ENCODE assay signal across 9 cellular contexts in genomic region chr3:112640333-112640863, GRCh38. TPM values are rescaled to one million over a fixed set of nuclear protein-coding genes. Genes with fewer than 3 reads are reported as not detected.
DNase-seq lines count a peak whose midpoint lies in the region; ATAC-seq lines count a peak whose summit lies in the region.
"Had no signal": no experiment of that assay in that cellular context is flagged by ENCODE, and none has a peak within 500 bp of the region (broad histone marks: within the 10 kb centered on the region; RNA-seq: fewer than 3 reads in every experiment).

No MANE protein-coding gene starts in this region.

- H3K27ac ChIP-seq in ACC112 (ENCODE audit: low read depth, low read length) (peak overlapping the region; percentile 96), esophagus (ENCODE audit: low read depth in 2 of 2, low read length in 1 of 2) (peak overlapping the region; percentile 61 to 73), Karpas-422 (ENCODE audit: low read length) (no peak overlapping the region)

- peaks cover 66% of the 10 kb centered on the region for H3K79me2 ChIP-seq in ACC112 (ENCODE audit: control insufficient read depth, insufficient read depth, low read length, unreplicated experiment)
- no peaks in the 10 kb centered on the region for H3K79me2 ChIP-seq in Karpas-422 (ENCODE audit: low read length)

- no peaks in the 10 kb centered on the region for H4K20me1 ChIP-seq in Karpas-422 (ENCODE audit: insufficient read depth, low read depth, low read length)

- DNase-seq in NCI-H69 (lab: John Stamatoyannopoulos, UW) (peak; percentile 22), myocyte (ENCODE audit: low read depth) (peak; percentile 60), Karpas-422 (no peak), HK-2 (ENCODE audit: unreplicated experiment) (no peak), DMS153 (lab: John Stamatoyannopoulos, UW) (no peak)
- DNase-seq: CD4-positive, CD25-positive, alpha-beta regulatory T cell had no signal

- H3K4me3 ChIP-seq in ACC112 (ENCODE audit: low read depth, low read length) (peak overlapping the region; percentile 84), esophagus (ENCODE audit: low read depth in 1 of 2, low read length in 2 of 2) (peak overlapping the region; percentile 25 to 47), Karpas-422 (ENCODE audit: low read length) (no peak overlapping the region)

- H2AFZ ChIP-seq in ACC112 (ENCODE audit: low read length, unreplicated experiment) (no peak overlapping the region), Karpas-422 (ENCODE audit: low read length) (no peak overlapping the region)

- no peaks in the 10 kb centered on the region for H3K9me3 ChIP-seq in esophagus (ENCODE audit: control insufficient read depth in 2 of 2, insufficient read depth in 1 of 2, low read depth in 1 of 2, low read length in 1 of 2)
- H3K9me3 ChIP-seq in Karpas-422 (ENCODE audit: low read length) = no peaks in the 10 kb centered on the region

- 13 to 19% methylated on average over 9 of the region's 9 CpGs for WGBS in esophagus, 2 donors

- no peaks in the 10 kb centered on the region for H3K27me3 ChIP-seq in ACC112 (ENCODE audit: insufficient read depth, low read length)
- no peaks in the 10 kb centered on the region for H3K27me3 ChIP-seq in esophagus (ENCODE audit: control insufficient read depth in 1 of 2, insufficient read depth in 2 of 2, low read length in 2 of 2)
- no peaks in the 10 kb centered on the region for H3K27me3 ChIP-seq in Karpas-422 (ENCODE audit: low read length)

- ATAC-seq in GM18867 (IDR thresholded peaks at IDR 0.05; ENCODE audit: unreplicated experiment) = no peak

- H3K9me2 ChIP-seq in Karpas-422 (replicated peaks; ENCODE audit: insufficient read depth, low read length) = no peaks in the 10 kb centered on the region

- H3K36me3 ChIP-seq in ACC112 (ENCODE audit: insufficient read depth, low read length) (no peaks in the 10 kb centered on the region), esophagus (ENCODE audit: control insufficient read depth in 2 of 2, insufficient read depth in 2 of 2, low read length in 1 of 2) (no peaks in the 10 kb centered on the region), Karpas-422 (ENCODE audit: insufficient read depth, low read length) (no peaks in the 10 kb centered on the region)

- no peak overlapping the region for H3K4me2 ChIP-seq in Karpas-422 (ENCODE audit: low read depth, low read length, poor library complexity, severe bottlenecking)

- H3K9ac ChIP-seq in Karpas-422 (ENCODE audit: low read length) = no peak overlapping the region

- H3K4me1 ChIP-seq in ACC112 (ENCODE audit: control insufficient read depth, insufficient read depth, low read length, unreplicated experiment) (peaks cover 28% of the 10 kb centered on the region), esophagus (ENCODE audit: control insufficient read depth in 2 of 2, insufficient read depth in 2 of 2, low read length in 1 of 2) (peaks cover 0 to 4% of the 10 kb centered on the region in 2 donors), Karpas-422 (ENCODE audit: low read length) (peaks cover 12% of the 10 kb centered on the region)

RNA-seq across cellular contexts. Expression of gene CCDC80, which starts 0.5 kb away (rescaled TPM):
- 1 to 10 TPM; 3.3 to 6.2 TPM for polyA plus RNA-seq in esophagus
- total RNA-seq in myocyte = 57.4 and 77.2 TPM in 2 replicates
- 508 TPM for polyA plus RNA-seq in myocyte (2012)
- total RNA-seq in Karpas-422 (2014; rRNA removed; shearing (Covaris generic); ENCODE audit: low replicate concordance) = 0.11 TPM in 1 of 2 replicates, not detected in the other
- total RNA-seq: CD4-positive, CD25-positive, alpha-beta regulatory T cell had no signal

Comparison
In these comparisons a context has a peak if more than half of its experiments do, and no peak if none do; other contexts are left out.
1. DNase-seq: peak in NCI-H69 (single experiment) and myocyte (single experiment); none in Karpas-422 (single experiment), HK-2 (single experiment) and DMS153 (single experiment).
2. RNA of gene CCDC80, which starts 0.5 kb away (total RNA-seq): 57.4 to 77.2 TPM in myocyte; 0.11 TPM in Karpas-422; every median in the first group is over 10 times any median in the second.